In genomic region chr3:13748500-13748899, GRCh38 we compare ENCODE assay signal across 20 cellular contexts.
"Had no signal": no experiment of that assay in that cellular context is flagged by ENCODE, and none has a peak within 500 bp of the region (broad histone marks: within the 10 kb centered on the region; RNA-seq: fewer than 3 reads in every experiment).

No MANE protein-coding gene starts in this region.

- ATAC-seq: activated CD4-positive, alpha-beta T cell treated with anti-CD3 and anti-CD28 coated beads for 36 hours; heart right ventricle; left lung; lower lobe of right lung; naive thymus-derived CD8-positive, alpha-beta T cell; right cardiac atrium had no signal

- H3K4me3 ChIP-seq: coronary artery, heart right ventricle, left lung, lower lobe of right lung, suprapubic skin, tibial nerve had no signal

- H3K27me3 ChIP-seq: left lung, tibial nerve had no signal

- DNase-seq: activated CD4-positive, alpha-beta T cell treated with anti-CD3 and anti-CD28 coated beads for 36 hours; activated CD4-positive, alpha-beta T cell treated with anti-CD3 and anti-CD28 coated beads, Interleukin-2, amount 50 U/mL, for 48 hours; activated CD4-positive, CD25-positive, alpha-beta regulatory T cell; activated CD8-positive, alpha-beta memory T cell treated with anti-CD3 and anti-CD28 coated beads for 24 hours; activated effector memory CD4-positive, alpha-beta T cell treated with Interleukin-2 at 50 U/mL for 16 hours; activated naive CD4-positive, alpha-beta T cell treated with Interleukin-2 at 50 U/mL for 16 hours; anterior cingulate cortex; cerebellar nuclear complex; heart right ventricle; kidney glomerular epithelial cell; lower lobe of right lung; mesenchymal stem cell; naive thymus-derived CD8-positive, alpha-beta T cell; posterior cingulate gyrus; right cardiac atrium; stimulated activated naive CD4-positive, alpha-beta T cell had no signal

- H3K36me3 ChIP-seq: heart right ventricle, left lung, lower lobe of right lung, suprapubic skin, tibial nerve had no signal

- H3K9me3 ChIP-seq: heart right ventricle, left lung, lower lobe of right lung, suprapubic skin had no signal

- H3K27ac ChIP-seq: coronary artery, heart right ventricle, left lung, lower lobe of right lung, suprapubic skin, tibial nerve had no signal

- H3K4me1 ChIP-seq: heart right ventricle, left lung, lower lobe of right lung, suprapubic skin, tibial nerve had no signal
